ENCODE assay signal across 8 cellular contexts in genomic region chr5:132227485-132228240, GRCh38. TPM values are rescaled to one million over a fixed set of nuclear protein-coding genes. Genes with fewer than 3 reads are reported as not detected.
DNase-seq lines count a peak whose midpoint lies in the region; ATAC-seq and TF ChIP-seq lines count a peak whose summit lies in the region.

P4HA2 (minus strand) TSS chr5:132227853; CDS start chr5:132218626, 9,227 bp downstream.

- peak; percentile 73 for DNase-seq in AG10803 (ENCODE audit: low read depth)
- DNase-seq in NCI-H460 (ENCODE audit: extremely low read depth, low read depth): peak; percentile 67
- DNase-seq in activated T-cell treated with anti-CD3 and anti-CD28 coated beads for 48 hours (ENCODE audit: low read depth): peak; percentile 62
- DNase-seq in esophagus muscularis mucosa (ENCODE audit: extremely low spot score): no peak
- DNase-seq in mucosa of descending colon: peak; percentile 90 to 93 (median 91)

- intact Hi-C loops in esophagus muscularis mucosa (cut with DNase I) (no loop called here), mucosa of descending colon (cut with DNase I, micrococcal nuclease) (no loop called here)

- no peaks in the 10 kb centered on the region for H3K36me3 Mint-ChIP-seq in stimulated activated naive CD8-positive, alpha-beta T cell treated with anti-CD3 and anti-CD28 coated beads, Interleukin-15, Interleukin-2, amounts not matched to agents 100 ng/mL and 50 ng/mL, for 24 hours (ENCODE audit: low read depth)

- H3K4me3 Mint-ChIP-seq in stimulated activated naive CD8-positive, alpha-beta T cell treated with anti-CD3 and anti-CD28 coated beads, Interleukin-15, Interleukin-2, amounts not matched to agents 100 ng/mL and 50 ng/mL, for 24 hours: peak within 1 kb of the TSS; percentile 72

- peaks cover 45% of the 10 kb centered on the region for H3K27me3 Mint-ChIP-seq in stimulated activated naive CD8-positive, alpha-beta T cell treated with anti-CD3 and anti-CD28 coated beads, Interleukin-15, Interleukin-2, amounts not matched to agents 100 ng/mL and 50 ng/mL, for 24 hours

- H3K36me3 ChIP-seq in esophagus muscularis mucosa (no peaks in the 10 kb centered on the region), mucosa of descending colon (ENCODE audit: low read depth) (no peaks in the 10 kb centered on the region)

- H3K27ac ChIP-seq in esophagus muscularis mucosa (replicated peaks in 1 of 4): peak within 1 kb of the TSS; percentile 91 to 96 (median 93)

- TF ChIP-seq EP300 in esophagus muscularis mucosa (IDR thresholded peaks at IDR 0.05): no peak

- H3K27ac Mint-ChIP-seq in stimulated activated naive CD8-positive, alpha-beta T cell treated with anti-CD3 and anti-CD28 coated beads, Interleukin-15, Interleukin-2, amounts not matched to agents 100 ng/mL and 50 ng/mL, for 24 hours: no peak within 1 kb of the TSS

- no CpG with 5 or more reads among the region's 92 CpGs for WGBS in esophagus muscularis mucosa

- ATAC-seq in GM18520 (IDR thresholded peaks at IDR 0.05; ENCODE audit: unreplicated experiment): peak; percentile 89
- ATAC-seq in HG03045 (IDR thresholded peaks at IDR 0.05; ENCODE audit: unreplicated experiment): peak; percentile 94
- peak; percentile 96 for ATAC-seq in mucosa of descending colon

- H3K27me3 ChIP-seq in esophagus muscularis mucosa: no peaks in the 10 kb centered on the region

- TF ChIP-seq CTCF in AG10803 (conservative IDR thresholded peaks at IDR 0.05; ENCODE audit: low read length) (peak; percentile 7; the same call in 1 of the 2 replicates), esophagus muscularis mucosa (IDR thresholded peaks at IDR 0.05) (peak in 2 of 3 experiments; percentile 7 to 58), mucosa of descending colon (IDR thresholded peaks at IDR 0.05) (no peak)

- H3K9me3 Mint-ChIP-seq in stimulated activated naive CD8-positive, alpha-beta T cell treated with anti-CD3 and anti-CD28 coated beads, Interleukin-15, Interleukin-2, amounts not matched to agents 100 ng/mL and 50 ng/mL, for 24 hours: no peaks in the 10 kb centered on the region

- H3K4me3 ChIP-seq in AG10803 (ENCODE audit: low read length) (peak within 1 kb of the TSS; percentile 74), esophagus muscularis mucosa (peak within 1 kb of the TSS; percentile 77 to 95 (median 90)), mucosa of descending colon (peak within 1 kb of the TSS; percentile 65)

- H3K4me1 ChIP-seq in esophagus muscularis mucosa (peaks cover 46 to 58% (median 54%) of the 10 kb centered on the region in 4 donors), mucosa of descending colon (ENCODE audit: low read depth) (peaks cover 30% of the 10 kb centered on the region)

- H3K9me3 ChIP-seq in esophagus muscularis mucosa: no peaks in the 10 kb centered on the region
- no peaks in the 10 kb centered on the region for H3K9me3 ChIP-seq in mucosa of descending colon

- peaks cover 27% of the 10 kb centered on the region for H3K4me1 Mint-ChIP-seq in stimulated activated naive CD8-positive, alpha-beta T cell treated with anti-CD3 and anti-CD28 coated beads, Interleukin-15, Interleukin-2, amounts not matched to agents 100 ng/mL and 50 ng/mL, for 24 hours (ENCODE audit: low read depth)

- peak; percentile 53 for TF ChIP-seq POLR2A in esophagus muscularis mucosa (IDR thresholded peaks at IDR 0.05; ENCODE audit: low read depth)

RNA-seq across cellular contexts. Expression of gene P4HA2, which starts in this region (rescaled TPM):
- total RNA-seq in NCI-H460 (2014; rRNA removed; shearing (Covaris generic)): 28.5 and 36.8 TPM in 2 replicates
- 17.7 and 29.2 TPM in 2 replicates for polyA plus RNA-seq in NCI-H460 (2014; cell fraction: nucleus; rRNA removed)
- total RNA-seq in esophagus muscularis mucosa (10 to 100 TPM; 28.8 to 44.7 (median 30.8) TPM), mucosa of descending colon (10 to 100 TPM; 47.0 to 65.0 (median 56.1) TPM)
